ENCODE assay signal across 1 cellular context in genomic region chr1:153518562-153518961, GRCh38.
A peak's percentile ranks its signal among the peaks of the same experiment; 100 is the strongest.
TF ChIP-seq lines count a peak whose summit lies in the region.

No MANE protein-coding gene starts in this region.

TF ChIP-seq in GM12878, 131 proteins besides CTCF, POLR2A, EP300 and RAD21:
- no peak for TF ChIP-seq JUNB (IDR thresholded peaks at IDR 0.05)
- TF ChIP-seq BRCA1 (IDR thresholded peaks at IDR 0.05; ENCODE audit: low read depth, low read length): no peak
- no peak for TF ChIP-seq E2F8 (IDR thresholded peaks at IDR 0.05; ENCODE audit: low read depth, partially characterized antibody)
- peak; percentile 75; the same call in 1 of the 2 replicates for TF ChIP-seq SPI1 (IDR thresholded peaks at IDR 0.05; ENCODE audit: borderline replicate concordance, insufficient read depth, low read depth, low read length)
- no peak for TF ChIP-seq FOXM1 (IDR thresholded peaks at IDR 0.05; ENCODE audit: low read depth, low read length)
- TF ChIP-seq NR2C2 (IDR thresholded peaks at IDR 0.05; ENCODE audit: borderline replicate concordance, control insufficient read depth, insufficient read length, low read depth): no peak
- no peak for TF ChIP-seq IRF4 (IDR thresholded peaks at IDR 0.05; ENCODE audit: low read depth, low read length)
- TF ChIP-seq HCFC1 (IDR thresholded peaks at IDR 0.05; ENCODE audit: low read length): no peak
- TF ChIP-seq KLF5 (IDR thresholded peaks at IDR 0.05; ENCODE audit: partially characterized antibody): no peak
- TF ChIP-seq SMAD1 (IDR thresholded peaks at IDR 0.05; ENCODE audit: low read depth, partially characterized antibody): no peak
- TF ChIP-seq CEBPB (IDR thresholded peaks at IDR 0.05; ENCODE audit: borderline replicate concordance in 1 of 2, low read depth in 2 of 2, low read length in 2 of 2): peak in 1 of 2 experiments; percentile 90; a peak in 2 of 4 replicates
- TF ChIP-seq TCF7 (IDR thresholded peaks at IDR 0.05; ENCODE audit: borderline replicate concordance): peak; percentile 49; the same call in 1 of the 2 replicates
- TF ChIP-seq HSF1 (IDR thresholded peaks at IDR 0.05; ENCODE audit: low read depth, low read length): no peak
- no peak for TF ChIP-seq PAX8 (IDR thresholded peaks at IDR 0.05)
- no peak for TF ChIP-seq ATF2 (IDR thresholded peaks at IDR 0.05; ENCODE audit: low read length)
- TF ChIP-seq ELK1 (IDR thresholded peaks at IDR 0.05; ENCODE audit: low read depth, low read length): no peak
- no peak for TF ChIP-seq SP1 (IDR thresholded peaks at IDR 0.05; ENCODE audit: low read depth, low read length)
- no peak for TF ChIP-seq CBX3 (IDR thresholded peaks at IDR 0.05; ENCODE audit: borderline replicate concordance, low read depth)
- TF ChIP-seq EED (IDR thresholded peaks at IDR 0.05; ENCODE audit: low read depth): 0 out of 2 replicates have a peak, but pooled peaks have one; percentile 23
- peak; percentile 26; the same call in 1 of the 2 replicates for TF ChIP-seq RELB (IDR thresholded peaks at IDR 0.05; ENCODE audit: low read depth)
- TF ChIP-seq SRF (IDR thresholded peaks at IDR 0.05; ENCODE audit: low read depth in 2 of 2, low read length in 2 of 2): no peak
- no peak for TF ChIP-seq NFXL1 (IDR thresholded peaks at IDR 0.05; ENCODE audit: borderline replicate concordance)
- no peak for TF ChIP-seq POLR2AphosphoS2 (IDR thresholded peaks at IDR 0.05; ENCODE audit: low read depth, low read length)
- TF ChIP-seq TCF12 (IDR thresholded peaks at IDR 0.05; ENCODE audit: low read depth, low read length): no peak
- TF ChIP-seq RUNX3 (IDR thresholded peaks at IDR 0.05; ENCODE audit: low read length): peak; percentile 33; the same call in 1 of the 2 replicates
- no peak; the same call in 1 of the 2 replicates for TF ChIP-seq IKZF1 (conservative IDR thresholded peaks at IDR 0.05)
- no peak for TF ChIP-seq TAF1 (IDR thresholded peaks at IDR 0.05; ENCODE audit: borderline replicate concordance, low read depth, low read length)
- TF ChIP-seq FOXK2 (IDR thresholded peaks at IDR 0.05): no peak
- peak; percentile 69 to 81; a peak in 2 of 4 replicates for TF ChIP-seq IKZF2 (IDR thresholded peaks at IDR 0.05)
- TF ChIP-seq STAT3 (IDR thresholded peaks at IDR 0.05; ENCODE audit: low read depth, low read length): no peak
